In the genomic region with DNA sequence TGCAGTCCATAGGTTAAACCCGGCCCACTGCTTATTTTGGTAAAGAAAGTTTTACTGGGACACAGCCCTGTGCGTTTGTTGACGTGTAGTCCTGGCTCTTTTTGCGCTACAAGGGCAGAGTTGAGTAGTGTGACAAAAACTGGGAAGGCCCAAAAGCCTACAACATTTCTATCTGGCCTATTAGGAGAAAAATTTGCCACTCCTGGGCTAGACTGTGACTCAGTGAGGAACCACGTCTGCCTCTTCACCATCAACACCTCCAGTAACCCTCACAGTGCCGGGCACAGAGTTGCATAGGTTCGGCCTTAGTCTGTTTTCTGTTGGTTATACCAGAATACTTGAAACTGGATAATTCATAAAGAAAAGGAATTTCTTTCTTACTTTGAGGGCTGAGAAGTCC, we compare ENCODE assay signal across 27 cellular contexts.
"Had no signal": no experiment of that assay in that cellular context is flagged by ENCODE, and none has a peak within 500 bp of the region (broad histone marks: within the 10 kb centered on the region; RNA-seq: fewer than 3 reads in every experiment).

No MANE protein-coding gene starts in this region.

- ATAC-seq: left lobe of liver; lower lobe of right lung; naive thymus-derived CD8-positive, alpha-beta T cell; pancreas; sciatic nerve; stimulated activated effector memory CD8-positive, alpha-beta T cell treated with anti-CD3 and anti-CD28 coated beads, Interleukin-12 subunit alpha, Interleukin-12 subunit beta, amount 100 ng/mL, for 72 hours had no signal

- H3K9me3 ChIP-seq: heart right ventricle, lower lobe of right lung, pancreas, prostate gland, spleen, tibial nerve, upper lobe of left lung, vagina had no signal

- H3K4me3 ChIP-seq: heart right ventricle, hepatocyte, lower lobe of right lung, pancreas, prostate gland, skin epidermis, spleen, tibial nerve, upper lobe of left lung, vagina had no signal

- H3K27ac Mint-ChIP-seq: naive thymus-derived CD8-positive, alpha-beta T cell; stimulated activated effector memory CD8-positive, alpha-beta T cell treated with anti-CD3 and anti-CD28 coated beads, Interleukin-12 subunit alpha, Interleukin-12 subunit beta, amount 100 ng/mL, for 72 hours; stimulated activated naive CD8-positive, alpha-beta T cell treated with anti-CD3 and anti-CD28 coated beads, Interleukin-15, Interleukin-2, amounts not matched to agents 100 ng/mL and 50 ng/mL, for 24 hours had no signal

- DNase-seq: glutamatergic neuron; heart right ventricle; kidney glomerular epithelial cell; left cardiac atrium; lower lobe of right lung; mammary epithelial cell; mesendoderm; naive thymus-derived CD8-positive, alpha-beta T cell; nucleus accumbens; pancreas; posterior cingulate gyrus; retina; spleen; stimulated activated CD4-positive, alpha-beta T cell treated with anti-CD3 and anti-CD28 coated beads, Interleukin-4, amount 100 ng/mL, for 24 hours; stimulated activated naive CD4-positive, alpha-beta T cell; upper lobe of left lung had no signal

- H3K4me1 ChIP-seq: pancreas, prostate gland had no signal

- H3K36me3 ChIP-seq: heart right ventricle, lower lobe of right lung, pancreas, prostate gland, spleen, upper lobe of left lung, vagina had no signal

- H3K27me3 ChIP-seq: heart right ventricle, hepatocyte, pancreas, tibial nerve, upper lobe of left lung, vagina had no signal

- H3K9me3 Mint-ChIP-seq: naive thymus-derived CD8-positive, alpha-beta T cell; nephron; stimulated activated naive CD8-positive, alpha-beta T cell treated with anti-CD3 and anti-CD28 coated beads, Interleukin-15, Interleukin-2, amounts not matched to agents 100 ng/mL and 50 ng/mL, for 24 hours had no signal

- H3K4me3 Mint-ChIP-seq: naive thymus-derived CD8-positive, alpha-beta T cell; nephron; neural crest cell; stimulated activated effector memory CD8-positive, alpha-beta T cell treated with anti-CD3 and anti-CD28 coated beads, Interleukin-12 subunit alpha, Interleukin-12 subunit beta, amount 100 ng/mL, for 72 hours; stimulated activated naive CD8-positive, alpha-beta T cell treated with anti-CD3 and anti-CD28 coated beads, Interleukin-15, Interleukin-2, amounts not matched to agents 100 ng/mL and 50 ng/mL, for 24 hours had no signal

- H3K27ac ChIP-seq: hepatocyte, lower lobe of right lung, pancreas, prostate gland, skin epidermis, spleen, tibial nerve, upper lobe of left lung, vagina had no signal

- H3K4me1 Mint-ChIP-seq: naive thymus-derived CD8-positive, alpha-beta T cell; neural crest cell; stimulated activated effector memory CD8-positive, alpha-beta T cell treated with anti-CD3 and anti-CD28 coated beads, Interleukin-12 subunit alpha, Interleukin-12 subunit beta, amount 100 ng/mL, for 72 hours had no signal

- H3K36me3 Mint-ChIP-seq: naive thymus-derived CD8-positive, alpha-beta T cell; stimulated activated effector memory CD8-positive, alpha-beta T cell treated with anti-CD3 and anti-CD28 coated beads, Interleukin-12 subunit alpha, Interleukin-12 subunit beta, amount 100 ng/mL, for 72 hours had no signal
